8 cellular contexts compared by ENCODE assay signal in the genomic region with DNA sequence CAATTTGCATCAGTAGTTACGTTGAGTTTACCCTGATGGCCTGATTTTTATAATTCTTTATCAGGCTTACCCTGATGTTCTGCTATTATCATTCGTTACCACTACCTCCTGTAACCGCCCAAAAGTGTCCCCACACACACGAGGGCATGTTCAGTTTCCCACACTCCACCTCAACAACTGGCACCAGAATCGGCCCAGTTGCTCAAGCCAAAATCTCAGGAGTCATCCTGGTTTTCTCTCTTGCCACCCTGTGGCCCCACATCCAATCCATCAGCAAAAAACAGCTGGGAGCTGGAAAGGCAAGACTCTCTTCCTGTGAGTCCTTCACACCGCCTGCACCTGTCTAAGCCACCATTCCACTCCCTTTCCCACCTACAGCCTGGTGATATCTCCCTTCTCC.
DNase-seq lines count a peak whose midpoint lies in the region; ATAC-seq and TF ChIP-seq lines count a peak whose summit lies in the region.

No MANE protein-coding gene starts in this region.

- no peak for DNase-seq in activated T-cell treated with anti-CD3 and anti-CD28 coated beads, Interleukin-2, amount 50 U/mL, for 24 hours
- no peak for DNase-seq in activated T-cell treated with anti-CD3 and anti-CD28 coated beads for 4 hours
- DNase-seq in adipocyte (ENCODE audit: low read depth) = no peak
- no peak for DNase-seq in lower lobe of right lung
- no peak for DNase-seq in tibial nerve (ENCODE audit: low spot score in 2 of 2)
- no peak for DNase-seq in GM19238 (ENCODE audit: insufficient read length, low spot score)
- DNase-seq in effector CD8-positive, alpha-beta T cell (lab: John Stamatoyannopoulos, UW) = no peak

- peak overlapping the region; percentile 91 for H3K4me3 Mint-ChIP-seq in activated T-cell treated with anti-CD3 and anti-CD28 coated beads, Interleukin-2, amount 50 U/mL, for 24 hours

- H3K4me1 Mint-ChIP-seq in activated T-cell treated with anti-CD3 and anti-CD28 coated beads, Interleukin-2, amount 50 U/mL, for 24 hours (ENCODE audit: low read depth) = peaks cover 11% of the 10 kb centered on the region

- peak overlapping the region; percentile 93 for H3K27ac Mint-ChIP-seq in activated T-cell treated with anti-CD3 and anti-CD28 coated beads, Interleukin-2, amount 50 U/mL, for 24 hours

- no peaks in the 10 kb centered on the region for H3K27me3 ChIP-seq in adipocyte (replicated peaks; ENCODE audit: control insufficient read depth, insufficient read depth, low read length)
- H3K27me3 ChIP-seq in lower lobe of right lung (ENCODE audit: low read depth) = no peaks in the 10 kb centered on the region
- H3K27me3 ChIP-seq in tibial nerve = no peaks in the 10 kb centered on the region

- H3K9me3 ChIP-seq in adipocyte (ENCODE audit: control insufficient read depth, low read length) (no peaks in the 10 kb centered on the region), lower lobe of right lung (no peaks in the 10 kb centered on the region), tibial nerve (no peaks in the 10 kb centered on the region)

- no peaks in the 10 kb centered on the region for H3K36me3 ChIP-seq in adipocyte (ENCODE audit: control insufficient read depth, insufficient read depth, low read length, severe bottlenecking)
- H3K36me3 ChIP-seq in lower lobe of right lung = no peaks in the 10 kb centered on the region
- H3K36me3 ChIP-seq in tibial nerve = no peaks in the 10 kb centered on the region

- peak overlapping the region; percentile 89 for H3K9ac ChIP-seq in adipocyte (ENCODE audit: low read length)

- peak overlapping the region; percentile 100 for H3K4me3 ChIP-seq in adipocyte (ENCODE audit: low read length)
- peak overlapping the region; percentile 75 for H3K4me3 ChIP-seq in lower lobe of right lung
- H3K4me3 ChIP-seq in tibial nerve = peak overlapping the region; percentile 38 to 76 (median 60)

- H3K27me3 Mint-ChIP-seq in activated T-cell treated with anti-CD3 and anti-CD28 coated beads, Interleukin-2, amount 50 U/mL, for 24 hours = no peaks in the 10 kb centered on the region

- no peak for TF ChIP-seq EP300 in tibial nerve (IDR thresholded peaks at IDR 0.05)

- H3K4me1 ChIP-seq in adipocyte (ENCODE audit: control insufficient read depth, insufficient read depth, low read length) (peaks cover 7% of the 10 kb centered on the region), lower lobe of right lung (peaks cover 16% of the 10 kb centered on the region), tibial nerve (peaks cover 0 to 16% (median 7%) of the 10 kb centered on the region in 4 donors)

- no peaks in the 10 kb centered on the region for H3K9me3 Mint-ChIP-seq in activated T-cell treated with anti-CD3 and anti-CD28 coated beads, Interleukin-2, amount 50 U/mL, for 24 hours

- intact Hi-C loops in lower lobe of right lung (cut with DNase I) = no loop called here

- H3K36me3 Mint-ChIP-seq in activated T-cell treated with anti-CD3 and anti-CD28 coated beads, Interleukin-2, amount 50 U/mL, for 24 hours (ENCODE audit: low read depth) = peaks cover 3% of the 10 kb centered on the region

- ATAC-seq in lower lobe of right lung = peak in 1 of 2 donors; percentile 23
- no peak for ATAC-seq in GM18907 (IDR thresholded peaks at IDR 0.05; ENCODE audit: unreplicated experiment)

- TF ChIP-seq CTCF in lower lobe of right lung (IDR thresholded peaks at IDR 0.05) (no peak), tibial nerve (IDR thresholded peaks at IDR 0.05) (no peak)

- TF ChIP-seq POLR2A in tibial nerve (IDR thresholded peaks at IDR 0.05) = no peak

- WGBS in tibial nerve, 2 donors = 69 to 78% methylated on average over 6 of the region's 6 CpGs

- peak overlapping the region; percentile 71 for H3K27ac ChIP-seq in lower lobe of right lung
- peak overlapping the region in 3 of 4 donors; percentile 76 to 88 (median 84) for H3K27ac ChIP-seq in tibial nerve
